8 cellular contexts compared by ENCODE assay signal in the genomic region with DNA sequence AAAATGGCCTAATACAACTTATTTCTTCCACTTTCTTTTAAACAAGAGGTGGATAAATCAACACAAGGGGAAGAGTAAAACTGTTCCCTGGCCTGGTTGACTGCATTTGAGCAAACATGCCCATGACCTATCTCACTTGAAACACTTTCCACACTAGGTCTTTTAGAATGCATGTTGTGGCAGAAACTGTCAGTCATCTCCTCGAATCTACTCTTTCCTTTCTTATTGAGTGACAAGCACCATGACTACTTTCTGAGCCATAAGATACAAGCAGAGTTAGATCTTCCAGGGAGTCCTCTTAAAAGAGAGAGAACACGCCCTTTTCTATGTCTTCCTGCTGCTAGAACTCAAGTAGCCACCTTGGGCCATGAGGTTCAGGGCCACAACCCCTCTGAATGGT.
"Had no signal": no experiment of that assay in that cellular context is flagged by ENCODE, and none has a peak within 500 bp of the region (broad histone marks: within the 10 kb centered on the region; RNA-seq: fewer than 3 reads in every experiment).

No MANE protein-coding gene starts in this region.

- ATAC-seq: GM12878 had no signal

- DNase-seq: GDM1, GF-D8 had no signal

- FAIRE-seq: G401.6, GM12878, GM12891, GM12892, GM18507, GM19239 had no signal

- H3K4me3 ChIP-seq: GM12878 had no signal
